Comparison of ENCODE assay signal across 16 cellular contexts in the genomic region with DNA sequence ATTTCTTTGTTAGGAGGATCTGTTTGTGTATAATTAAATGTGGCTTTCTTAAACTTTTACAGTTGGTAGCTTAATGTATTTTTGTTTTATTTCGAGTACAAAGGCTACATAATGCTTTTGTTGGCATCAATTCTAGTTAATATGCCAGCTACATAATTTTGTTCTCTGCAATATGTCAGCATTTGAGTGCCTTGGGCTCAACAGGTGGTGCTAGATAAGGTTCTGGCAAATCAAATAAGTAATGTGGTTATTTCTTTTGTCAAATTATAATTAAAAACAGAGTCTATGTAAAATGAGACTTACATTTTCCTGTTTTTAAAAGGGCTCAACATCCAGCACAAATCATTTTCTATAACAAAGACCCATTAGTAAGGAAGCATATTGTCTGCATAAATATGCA.
DNase-seq lines count a peak whose midpoint lies in the region; ATAC-seq, FAIRE-seq and TF ChIP-seq lines count a peak whose summit lies in the region.
"Had no signal": no experiment of that assay in that cellular context is flagged by ENCODE, and none has a peak within 500 bp of the region (broad histone marks: within the 10 kb centered on the region; RNA-seq: fewer than 3 reads in every experiment).

No MANE protein-coding gene starts in this region.

- H3K4me3 Mint-ChIP-seq in astrocyte (ENCODE audit: unreplicated experiment) = no peak overlapping the region
- no peak overlapping the region for H3K4me3 Mint-ChIP-seq in glutamatergic neuron (ENCODE audit: unreplicated experiment)
- no peak overlapping the region for H3K4me3 Mint-ChIP-seq in progenitor cell of endocrine pancreas (ENCODE audit: low read depth)
- H3K4me3 Mint-ChIP-seq: CD4-positive, CD25-positive, alpha-beta regulatory T cell had no signal

- DNase-seq in BE2C = peak; percentile 66
- DNase-seq in NCI-H1105 (lab: John Stamatoyannopoulos, UW) = peak; percentile 65
- peak; percentile 76 for DNase-seq in NCI-H69 (lab: John Stamatoyannopoulos, UW)
- peak; percentile 1 for DNase-seq in astrocyte (ENCODE audit: low read depth)
- no peak for DNase-seq in glutamatergic neuron
- no peak for DNase-seq in GM03348 (ENCODE audit: low spot score)
- no peak for DNase-seq in progenitor cell of endocrine pancreas (ENCODE audit: low spot score, unreplicated experiment)
- DNase-seq: 8988T; AML-193; Calu3; CD4-positive, CD25-positive, alpha-beta regulatory T cell; DMS 273 treated with DMSO at 0.1 percent for 48 hours; HCEC 1CT had no signal

- no peak overlapping the region for H3K27ac Mint-ChIP-seq in astrocyte (ENCODE audit: unreplicated experiment)
- H3K27ac Mint-ChIP-seq in glutamatergic neuron (ENCODE audit: unreplicated experiment) = no peak overlapping the region
- H3K27ac Mint-ChIP-seq in progenitor cell of endocrine pancreas = no peak overlapping the region
- H3K27ac Mint-ChIP-seq: CD4-positive, CD25-positive, alpha-beta regulatory T cell had no signal

- H3K36me3 Mint-ChIP-seq in astrocyte (ENCODE audit: low read depth, unreplicated experiment) (no peaks in the 10 kb centered on the region), glutamatergic neuron (ENCODE audit: unreplicated experiment) (no peaks in the 10 kb centered on the region), progenitor cell of endocrine pancreas (ENCODE audit: insufficient read depth) (no peaks in the 10 kb centered on the region)
- H3K36me3 Mint-ChIP-seq: CD4-positive, CD25-positive, alpha-beta regulatory T cell had no signal

- H2AFZ ChIP-seq in astrocyte (ENCODE audit: low read depth, low read length) = no peak overlapping the region

- TF ChIP-seq CTCF in BE2C (IDR thresholded peaks at IDR 0.05; ENCODE audit: low read depth, low read length) (no peak), astrocyte (IDR thresholded peaks at IDR 0.05; ENCODE audit: insufficient read depth, low read depth, low read length) (no peak), glutamatergic neuron (IDR thresholded peaks at IDR 0.05; ENCODE audit: partially characterized antibody, unreplicated experiment) (no peak), progenitor cell of endocrine pancreas (IDR thresholded peaks at IDR 0.05; ENCODE audit: unreplicated experiment) (no peak)

- peaks cover 14% of the 10 kb centered on the region for H3K4me1 ChIP-seq in BE2C
- H3K4me1 ChIP-seq in astrocyte (ENCODE audit: insufficient read depth, low read length) = peaks cover 13% of the 10 kb centered on the region

- FAIRE-seq in astrocyte (lab: Jason Lieb, UNC) = no peak
- FAIRE-seq: GM12891 had no signal

- peaks cover 18% of the 10 kb centered on the region for H3K4me1 Mint-ChIP-seq in astrocyte (ENCODE audit: low read depth, unreplicated experiment)
- H3K4me1 Mint-ChIP-seq in glutamatergic neuron (ENCODE audit: low read depth, unreplicated experiment) = no peaks in the 10 kb centered on the region
- H3K4me1 Mint-ChIP-seq in progenitor cell of endocrine pancreas (ENCODE audit: low read depth) = no peaks in the 10 kb centered on the region
- H3K4me1 Mint-ChIP-seq: CD4-positive, CD25-positive, alpha-beta regulatory T cell had no signal

- H3K27me3 ChIP-seq in BE2C (no peaks in the 10 kb centered on the region), astrocyte (ENCODE audit: insufficient read depth, low read length) (no peaks in the 10 kb centered on the region)
- H3K27me3 ChIP-seq: BLaER1 treated with 17β-estradiol and CSF1 and Interleukin-3, amounts not matched to agents 10 nM and 100 nM had no signal

- H3K27me3 Mint-ChIP-seq in astrocyte (ENCODE audit: low read depth, unreplicated experiment) (no peaks in the 10 kb centered on the region), glutamatergic neuron (ENCODE audit: unreplicated experiment) (no peaks in the 10 kb centered on the region), progenitor cell of endocrine pancreas (no peaks in the 10 kb centered on the region)

- H3K4me3 ChIP-seq in BE2C (ENCODE audit: low read depth, low read length) (no peak overlapping the region), astrocyte (ENCODE audit: insufficient read depth, low read depth, low read length) (no peak overlapping the region)
- H3K4me3 ChIP-seq: BLaER1 treated with 17β-estradiol and CSF1 and Interleukin-3, amounts not matched to agents 10 nM and 100 nM had no signal

- H3K9ac ChIP-seq in astrocyte (ENCODE audit: low read length) = no peak overlapping the region
- H3K9ac ChIP-seq: BLaER1 treated with 17β-estradiol and CSF1 and Interleukin-3, amounts not matched to agents 10 nM and 100 nM had no signal

- no peak overlapping the region for H3K27ac ChIP-seq in astrocyte (ENCODE audit: low read depth, low read length)
- H3K27ac ChIP-seq: BLaER1 treated with 17β-estradiol and CSF1 and Interleukin-3, amounts not matched to agents 10 nM and 100 nM had no signal

- H4K20me1 ChIP-seq in astrocyte (ENCODE audit: insufficient read depth, low read length) = no peaks in the 10 kb centered on the region
- H4K20me1 ChIP-seq: BLaER1 treated with 17β-estradiol and CSF1 and Interleukin-3, amounts not matched to agents 10 nM and 100 nM had no signal

- ATAC-seq in HG03460 (IDR thresholded peaks at IDR 0.05; ENCODE audit: unreplicated experiment) = no peak

- no peaks in the 10 kb centered on the region for H3K9me3 Mint-ChIP-seq in astrocyte (ENCODE audit: unreplicated experiment)
- no peaks in the 10 kb centered on the region for H3K9me3 Mint-ChIP-seq in glutamatergic neuron (ENCODE audit: unreplicated experiment)
- no peaks in the 10 kb centered on the region for H3K9me3 Mint-ChIP-seq in progenitor cell of endocrine pancreas (ENCODE audit: low read depth)

- H3K79me2 ChIP-seq in astrocyte (ENCODE audit: insufficient read depth, low read length) = no peaks in the 10 kb centered on the region

- H3K9me3 ChIP-seq in BE2C (no peaks in the 10 kb centered on the region), astrocyte (ENCODE audit: insufficient read depth, low read depth, low read length) (no peaks in the 10 kb centered on the region)
- H3K9me3 ChIP-seq: BLaER1 treated with 17β-estradiol and CSF1 and Interleukin-3, amounts not matched to agents 10 nM and 100 nM had no signal

- H3K36me3 ChIP-seq in BE2C = no peaks in the 10 kb centered on the region
- no peaks in the 10 kb centered on the region for H3K36me3 ChIP-seq in astrocyte (ENCODE audit: insufficient read depth, low read length)
- H3K36me3 ChIP-seq: BLaER1 treated with 17β-estradiol and CSF1 and Interleukin-3, amounts not matched to agents 10 nM and 100 nM had no signal

- H3K4me2 ChIP-seq in astrocyte (ENCODE audit: low read length) = no peak overlapping the region
- H3K4me2 ChIP-seq: BLaER1 treated with 17β-estradiol and CSF1 and Interleukin-3, amounts not matched to agents 10 nM and 100 nM had no signal

Comparison
In these comparisons a context has a peak if more than half of its experiments do, and no peak if none do; other contexts are left out.
1. DNase-seq: peak in BE2C (single experiment), NCI-H1105 (single experiment), NCI-H69 (single experiment) and astrocyte (single experiment); none in glutamatergic neuron (single experiment), GM03348 (single experiment) and progenitor cell of endocrine pancreas (single experiment).